In the genomic region with DNA sequence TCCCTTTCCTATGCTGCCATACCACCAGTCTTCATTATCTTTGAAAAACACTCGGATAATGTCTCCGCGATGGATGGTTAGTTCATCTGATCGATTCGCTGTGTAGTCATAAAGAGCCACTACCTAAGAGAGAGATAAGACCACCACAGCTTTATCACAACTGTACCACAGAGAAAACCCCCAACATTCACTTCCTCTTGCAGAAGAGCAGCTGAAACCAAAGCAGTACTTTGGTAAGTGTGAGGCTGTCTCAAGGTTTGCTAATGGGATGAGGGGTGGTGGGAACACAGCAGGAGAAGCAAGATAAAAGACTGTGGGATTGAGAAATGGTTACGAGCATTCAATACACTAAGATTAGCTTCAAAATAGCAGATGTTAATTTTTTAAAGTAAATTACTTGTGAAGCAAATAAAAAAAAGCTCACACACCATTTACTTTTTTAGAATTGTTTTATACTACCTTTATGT, we compare ENCODE assay signal across 9 cellular contexts.
DNase-seq lines count a peak whose midpoint lies in the region; ATAC-seq and TF ChIP-seq lines count a peak whose summit lies in the region.
"Had no signal": no experiment of that assay in that cellular context is flagged by ENCODE, and none has a peak within 500 bp of the region (broad histone marks: within the 10 kb centered on the region; RNA-seq: fewer than 3 reads in every experiment).

No MANE protein-coding gene starts in this region.

- H3K27me3 Mint-ChIP-seq in activated CD4-positive, alpha-beta T cell treated with anti-CD3 and anti-CD28 coated beads, Interleukin-2, amount 10 ng/mL, durations not matched to agents 24 days and 14 days, result no peaks in the 10 kb centered on the region
- H3K27me3 Mint-ChIP-seq in stimulated activated naive CD8-positive, alpha-beta T cell treated with anti-CD3 and anti-CD28 coated beads, Interleukin-15, Interleukin-2, amounts not matched to agents 100 ng/mL and 50 ng/mL, for 24 hours, result no peaks in the 10 kb centered on the region

- peaks cover 9% of the 10 kb centered on the region for H3K4me1 Mint-ChIP-seq in activated CD4-positive, alpha-beta T cell treated with anti-CD3 and anti-CD28 coated beads, Interleukin-2, amount 10 ng/mL, durations not matched to agents 24 days and 14 days
- H3K4me1 Mint-ChIP-seq in stimulated activated naive CD8-positive, alpha-beta T cell treated with anti-CD3 and anti-CD28 coated beads, Interleukin-15, Interleukin-2, amounts not matched to agents 100 ng/mL and 50 ng/mL, for 24 hours (ENCODE audit: low read depth), result peaks cover 25% of the 10 kb centered on the region

- H3K4me3 Mint-ChIP-seq in activated CD4-positive, alpha-beta T cell treated with anti-CD3 and anti-CD28 coated beads, Interleukin-2, amount 10 ng/mL, durations not matched to agents 24 days and 14 days, result no peak overlapping the region
- H3K4me3 Mint-ChIP-seq in stimulated activated naive CD8-positive, alpha-beta T cell treated with anti-CD3 and anti-CD28 coated beads, Interleukin-15, Interleukin-2, amounts not matched to agents 100 ng/mL and 50 ng/mL, for 24 hours, result peak overlapping the region; percentile 21

- H3K4me3 ChIP-seq in WERI-Rb-1 (ENCODE audit: low read depth, low read length), result no peak overlapping the region

- H3K36me3 Mint-ChIP-seq in activated CD4-positive, alpha-beta T cell treated with anti-CD3 and anti-CD28 coated beads, Interleukin-2, amount 10 ng/mL, durations not matched to agents 24 days and 14 days (ENCODE audit: low read depth), result peaks cover 31% of the 10 kb centered on the region
- H3K36me3 Mint-ChIP-seq in stimulated activated naive CD8-positive, alpha-beta T cell treated with anti-CD3 and anti-CD28 coated beads, Interleukin-15, Interleukin-2, amounts not matched to agents 100 ng/mL and 50 ng/mL, for 24 hours (ENCODE audit: low read depth), result peaks cover 27% of the 10 kb centered on the region

- H3K27ac ChIP-seq in WERI-Rb-1, result no peak overlapping the region

- H3K9me3 Mint-ChIP-seq in activated CD4-positive, alpha-beta T cell treated with anti-CD3 and anti-CD28 coated beads, Interleukin-2, amount 10 ng/mL, durations not matched to agents 24 days and 14 days, result peaks cover 3% of the 10 kb centered on the region
- H3K9me3 Mint-ChIP-seq in stimulated activated naive CD8-positive, alpha-beta T cell treated with anti-CD3 and anti-CD28 coated beads, Interleukin-15, Interleukin-2, amounts not matched to agents 100 ng/mL and 50 ng/mL, for 24 hours, result no peaks in the 10 kb centered on the region

- no peaks in the 10 kb centered on the region for H3K27me3 ChIP-seq in WERI-Rb-1 (ENCODE audit: insufficient read depth, low read depth, severe bottlenecking)

- no peaks in the 10 kb centered on the region for H3K9me3 ChIP-seq in WERI-Rb-1 (ENCODE audit: severe bottlenecking)

- peak; percentile 92 for ATAC-seq in HG03064 (IDR thresholded peaks at IDR 0.05; ENCODE audit: low read depth, unreplicated experiment)
- no peak for ATAC-seq in left cardiac atrium

- intact Hi-C loops in activated CD4-positive, alpha-beta T cell treated with anti-CD3 and anti-CD28 coated beads, Interleukin-2, amount 10 ng/mL, durations not matched to agents 24 days and 14 days (cut with micrococcal nuclease), result no loop called here
- intact Hi-C loops in left cardiac atrium (cut with DNase I), result no loop called here

- no peak for TF ChIP-seq CTCF in WERI-Rb-1 (IDR thresholded peaks at IDR 0.05; ENCODE audit: low read depth, low read length)

- peak overlapping the region; percentile 76 for H3K27ac Mint-ChIP-seq in activated CD4-positive, alpha-beta T cell treated with anti-CD3 and anti-CD28 coated beads, Interleukin-2, amount 10 ng/mL, durations not matched to agents 24 days and 14 days
- peak overlapping the region; percentile 50 for H3K27ac Mint-ChIP-seq in stimulated activated naive CD8-positive, alpha-beta T cell treated with anti-CD3 and anti-CD28 coated beads, Interleukin-15, Interleukin-2, amounts not matched to agents 100 ng/mL and 50 ng/mL, for 24 hours

- no peaks in the 10 kb centered on the region; the same call in 1 of the 2 replicates for H3K36me3 ChIP-seq in WERI-Rb-1

- DNase-seq in activated CD4-positive, alpha-beta T cell treated with anti-CD3 and anti-CD28 coated beads, Interleukin-2, amount 10 ng/mL, durations not matched to agents 24 days and 14 days, result no peak
- DNase-seq in activated CD4-positive, alpha-beta T cell treated with anti-CD3 and anti-CD28 coated beads for 48 hours, result no peak
- peak; percentile 93 for DNase-seq in SIG-M5 treated with dmso at 0.1 percent for 504 hours (lab: John Stamatoyannopoulos, UW; ENCODE audit: unreplicated experiment)
- DNase-seq in WERI-Rb-1, result no peak
- DNase-seq in nucleus accumbens (lab: John Stamatoyannopoulos, UW), result no peak
- no peak for DNase-seq in left cardiac atrium
- DNase-seq: 8988T had no signal
